Comparison of ENCODE assay signal across 8 cellular contexts in the genomic region with DNA sequence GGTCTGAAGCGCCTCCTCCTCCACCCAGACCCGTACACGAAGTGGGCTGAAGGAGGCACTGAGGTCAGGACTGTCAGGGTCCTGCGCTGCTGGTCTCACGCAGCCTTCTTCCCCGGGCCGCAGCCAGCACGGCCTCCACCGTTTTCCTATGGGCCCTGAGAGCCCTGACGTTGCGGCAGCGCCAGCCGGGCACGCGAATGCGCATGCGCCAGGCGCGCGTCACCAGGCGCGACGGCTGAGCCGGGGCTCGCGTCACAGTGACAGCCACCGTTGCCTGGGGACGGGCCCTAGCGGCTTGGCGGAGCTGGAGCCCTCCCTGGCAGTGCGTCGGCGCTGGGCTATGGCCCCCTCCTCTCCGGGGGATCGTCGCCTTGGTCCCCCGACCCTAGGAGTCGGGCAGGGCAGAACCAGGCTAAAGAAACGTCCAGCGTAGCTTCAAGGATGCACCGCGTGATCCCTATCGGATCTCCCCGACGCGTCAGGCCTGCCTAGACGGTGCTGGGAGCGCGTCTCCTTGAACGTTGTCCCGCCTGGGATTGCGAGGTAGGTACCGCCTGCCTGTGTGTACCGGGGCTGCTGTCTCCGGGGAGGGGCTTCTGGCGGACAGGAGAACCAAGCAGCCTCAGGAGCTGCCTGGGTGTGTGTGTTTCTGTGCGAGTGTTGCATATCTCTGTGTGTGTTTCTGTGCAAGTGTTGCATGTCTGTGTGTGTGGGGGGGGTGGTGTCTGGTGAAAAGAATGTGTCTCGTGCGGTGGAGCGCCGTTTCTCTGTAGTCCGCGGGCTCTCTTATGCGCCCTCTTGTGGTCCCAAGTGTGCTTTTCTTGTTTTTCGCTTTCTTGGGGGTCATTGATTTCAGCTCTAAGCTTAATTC. TPM values are rescaled to one million over a fixed set of nuclear protein-coding genes. Genes with fewer than 3 reads are reported as not detected.
DNase-seq lines count a peak whose midpoint lies in the region; ATAC-seq, FAIRE-seq and TF ChIP-seq lines count a peak whose summit lies in the region.

No MANE protein-coding gene starts in this region.

- ATAC-seq in activated naive CD4-positive, alpha-beta T cell treated with anti-CD3 and anti-CD28 coated beads, Interleukin-2, amount 50 U/mL, for 72 hours, result peak; percentile 87 to 89
- no peak for ATAC-seq in HG03045 (IDR thresholded peaks at IDR 0.05; ENCODE audit: unreplicated experiment)

- H3K27me3 Mint-ChIP-seq in immature natural killer cell (ENCODE audit: low read depth in 3 of 3), result peaks cover 1 to 6% (median 2%) of the 10 kb centered on the region in 3 donors

- H3K4me3 ChIP-seq in GM12864 (ENCODE audit: low read depth, low read length) (peak overlapping the region; percentile 99), NT2/D1 (ENCODE audit: insufficient read length, low read depth) (peak overlapping the region; percentile 97)

- peak; percentile 71 for TF ChIP-seq CTCF in GM12864 (IDR thresholded peaks at IDR 0.05; ENCODE audit: low read depth, low read length, missing control alignments)

- no peaks in the 10 kb centered on the region for H3K4me1 ChIP-seq in NT2/D1 (ENCODE audit: insufficient read depth, insufficient read length)

- H3K9ac ChIP-seq in NT2/D1 (ENCODE audit: insufficient read length, low read depth), result peak overlapping the region; percentile 85

- peaks cover 22% of the 10 kb centered on the region for H3K36me3 ChIP-seq in NT2/D1 (ENCODE audit: insufficient read depth, insufficient read length, low read length)

- peaks cover 83% of the 10 kb centered on the region for H3K9me3 ChIP-seq in NT2/D1 (ENCODE audit: insufficient read depth, low read length)

- no peak for FAIRE-seq in frontal cortex (lab: Jason Lieb, UNC)

- peak overlapping the region; percentile 79 to 87 for H3K27ac Mint-ChIP-seq in activated naive CD4-positive, alpha-beta T cell treated with anti-CD3 and anti-CD28 coated beads, Interleukin-2, amount 50 U/mL, for 72 hours
- H3K27ac Mint-ChIP-seq in immature natural killer cell, result peak overlapping the region; percentile 26 to 98 (median 84)

- peak overlapping the region; percentile 83 to 98 (median 91) for H3K4me3 Mint-ChIP-seq in immature natural killer cell

- DNase-seq in GM12864 (ENCODE audit: low read depth), result peak; percentile 59
- DNase-seq in NT2/D1 (ENCODE audit: low read depth, low spot score), result peak; percentile 75
- peak; percentile 65 to 70 for DNase-seq in activated naive CD4-positive, alpha-beta T cell treated with anti-CD3 and anti-CD28 coated beads, Interleukin-2, amount 50 U/mL, for 72 hours (ENCODE audit: low spot score in 2 of 2)
- DNase-seq in immature natural killer cell, result peak; percentile 58 to 77 (median 68)
- peak; percentile 32 to 55 for DNase-seq in stimulated activated CD8-positive, alpha-beta memory T cell treated with anti-CD3 and anti-CD28 coated beads, Interleukin-15, amount 100 ng/mL, for 48 hours (ENCODE audit: low read depth in 2 of 2)
- no peak for DNase-seq in NCI-H526 (lab: John Stamatoyannopoulos, UW)
- no peak for DNase-seq in frontal cortex (ENCODE audit: low spot score in 2 of 2)

- H3K27me3 ChIP-seq in NT2/D1 (ENCODE audit: insufficient read depth, insufficient read length), result no peaks in the 10 kb centered on the region

- peaks cover 73 to 77% of the 10 kb centered on the region in 2 donors for H3K36me3 Mint-ChIP-seq in activated naive CD4-positive, alpha-beta T cell treated with anti-CD3 and anti-CD28 coated beads, Interleukin-2, amount 50 U/mL, for 72 hours
- H3K36me3 Mint-ChIP-seq in immature natural killer cell, result peaks cover 18 to 36% (median 30%) of the 10 kb centered on the region in 3 donors

- H3K9me3 Mint-ChIP-seq in activated naive CD4-positive, alpha-beta T cell treated with anti-CD3 and anti-CD28 coated beads, Interleukin-2, amount 50 U/mL, for 72 hours, result peaks cover 32 to 44% of the 10 kb centered on the region in 2 donors
- peaks cover 36 to 82% (median 79%) of the 10 kb centered on the region in 6 donors for H3K9me3 Mint-ChIP-seq in immature natural killer cell

- H3K4me1 Mint-ChIP-seq in immature natural killer cell, result peaks cover 4 to 15% of the 10 kb centered on the region in 2 donors

RNA-seq across cellular contexts. Expression of a gene that starts 43.2 kb away (rescaled TPM):
- total RNA-seq in activated naive CD4-positive, alpha-beta T cell treated with anti-CD3 and anti-CD28 coated beads, Interleukin-2, amount 50 U/mL, for 72 hours, result 1 to 10 TPM; 2.4 to 5.0 TPM
- polyA plus RNA-seq in immature natural killer cell, result 1 to 10 TPM; 4.1 to 6.2 (median 4.5) TPM
- total RNA-seq in frontal cortex, result 11.8 TPM

RNA-seq across cellular contexts. Expression of a gene that starts 43.3 kb away (rescaled TPM):
- 1 to 10 TPM; 1.0 to 3.0 TPM for total RNA-seq in activated naive CD4-positive, alpha-beta T cell treated with anti-CD3 and anti-CD28 coated beads, Interleukin-2, amount 50 U/mL, for 72 hours
- polyA plus RNA-seq in immature natural killer cell, result 1 to 10 TPM; 2.4 to 5.8 (median 2.7) TPM
- total RNA-seq in frontal cortex, result 21.6 TPM

RNA-seq across cellular contexts. Expression of a gene that starts 44.6 kb away (rescaled TPM):
- 1 to 10 TPM; 4.5 to 4.7 TPM for total RNA-seq in activated naive CD4-positive, alpha-beta T cell treated with anti-CD3 and anti-CD28 coated beads, Interleukin-2, amount 50 U/mL, for 72 hours
- polyA plus RNA-seq in immature natural killer cell, result 1 to 10 TPM in 2 of 3 donors, under 1 TPM in 1; 0.13 to 3.0 (median 2.1) TPM
- total RNA-seq in frontal cortex, result 48.9 TPM

Comparison
In these comparisons a context has a peak if more than half of its experiments do, and no peak if none do; other contexts are left out.
1. DNase-seq: peak in GM12864 (single experiment), NT2/D1 (single experiment), activated naive CD4-positive, alpha-beta T cell treated with anti-CD3 and anti-CD28 coated beads, Interleukin-2, amount 50 U/mL, for 72 hours (2 of 2), immature natural killer cell (3 of 3) and stimulated activated CD8-positive, alpha-beta memory T cell treated with anti-CD3 and anti-CD28 coated beads, Interleukin-15, amount 100 ng/mL, for 48 hours (2 of 2); none in NCI-H526 (0 of 2) and frontal cortex (0 of 2).